In the genomic region with DNA sequence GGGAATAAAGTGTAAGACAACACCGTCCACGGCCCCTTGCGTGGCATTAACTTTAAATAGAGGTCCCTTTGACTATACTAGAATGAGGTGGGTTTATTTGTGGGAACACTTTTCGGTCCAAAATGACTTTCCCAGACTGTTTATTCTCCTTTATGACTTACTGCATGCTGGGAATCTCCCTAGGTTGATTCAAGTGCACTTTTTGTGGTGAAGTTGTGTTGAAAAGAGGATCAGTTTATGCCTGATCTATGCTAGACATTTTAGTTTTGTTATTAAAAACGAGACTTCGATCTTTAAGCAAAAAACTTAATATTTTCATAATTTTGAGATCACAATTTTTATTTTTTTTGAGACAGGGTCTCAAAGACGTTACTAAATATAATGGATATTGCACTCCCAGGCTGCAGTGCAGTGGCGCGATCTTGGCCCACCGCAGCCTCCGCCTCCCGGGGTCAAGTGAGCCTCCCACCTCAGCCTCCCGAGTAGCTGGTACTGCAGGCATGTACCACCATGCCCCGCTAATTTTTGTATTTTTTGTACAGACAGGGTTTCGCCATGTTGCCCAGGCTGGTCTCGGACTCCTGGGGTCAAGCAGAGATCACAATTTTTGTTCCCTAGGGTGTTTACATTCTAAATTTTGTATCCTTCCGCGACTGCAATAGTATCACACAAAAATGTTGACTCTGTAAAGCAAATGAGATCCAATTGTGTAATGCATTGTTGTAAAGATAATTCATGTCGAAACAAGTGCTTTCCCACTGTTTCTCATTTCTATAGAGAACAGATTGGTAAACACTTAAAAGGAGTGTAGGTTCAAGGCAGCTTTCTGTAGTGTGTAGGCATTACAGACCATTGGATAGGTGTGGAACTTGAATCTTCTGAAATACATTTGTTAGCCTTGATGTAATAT, we compare ENCODE assay signal across 8 cellular contexts. TPM values are rescaled to one million over a fixed set of nuclear protein-coding genes. Genes with fewer than 3 reads are reported as not detected.
DNase-seq lines count a peak whose midpoint lies in the region; ATAC-seq, FAIRE-seq and TF ChIP-seq lines count a peak whose summit lies in the region.

No MANE protein-coding gene starts in this region.

- POLR2A ChIA-PET in A549 (lab: Yijun Ruan, JAX) = interaction anchor here (2.0 kb wide), 1 partner anchor 30 kb away, joined by 13 read pairs; no protein-coding TSS in a partner anchor

- H4K20me1 ChIP-seq in astrocyte (ENCODE audit: insufficient read depth, low read length) = peaks cover 57% of the 10 kb centered on the region

- CTCF ChIA-PET in A549 (lab: Yijun Ruan, JAX) = no interaction called here

- no peaks in the 10 kb centered on the region for H3K9me3 Mint-ChIP-seq in astrocyte (ENCODE audit: unreplicated experiment)

- no peak overlapping the region for H2AFZ ChIP-seq in astrocyte (ENCODE audit: low read depth, low read length)

- ATAC-seq in A549 (no peak), lung (ENCODE audit: insufficient read depth, low FRiP score) (no peak), aorta (ENCODE audit: low FRiP score) (no peak), GM18858 (IDR thresholded peaks at IDR 0.05; ENCODE audit: unreplicated experiment) (no peak), GM21576 (IDR thresholded peaks at IDR 0.05; ENCODE audit: unreplicated experiment) (no peak)

- H3K36me3 Mint-ChIP-seq in astrocyte (ENCODE audit: low read depth, unreplicated experiment) = peaks cover 4% of the 10 kb centered on the region

- no peak for TF ChIP-seq RAD21 in A549 (conservative IDR thresholded peaks at IDR 0.05 in 1 of 2, IDR thresholded peaks at IDR 0.05 in 1 of 2)

- H3K9me3 ChIP-seq in A549 (no peaks in the 10 kb centered on the region), HUES64 (ENCODE audit: insufficient read depth, low read depth, low read length) (no peaks in the 10 kb centered on the region), astrocyte (ENCODE audit: insufficient read depth, low read depth, low read length) (no peaks in the 10 kb centered on the region), lung (ENCODE audit: control insufficient read depth in 2 of 2, insufficient read depth in 1 of 2, low read length in 1 of 2) (no peaks in the 10 kb centered on the region), aorta (ENCODE audit: control insufficient read depth, low read length) (no peaks in the 10 kb centered on the region)

- peak overlapping the region; percentile 92 for H3K4me3 Mint-ChIP-seq in astrocyte (ENCODE audit: unreplicated experiment)

- H3K27ac Mint-ChIP-seq in astrocyte (ENCODE audit: unreplicated experiment) = peak overlapping the region; percentile 94

- H3K79me2 ChIP-seq in astrocyte (ENCODE audit: insufficient read depth, low read length) = peaks cover 63% of the 10 kb centered on the region

- TF ChIP-seq EP300 in A549 (IDR thresholded peaks at IDR 0.05) = no peak

- peaks cover 9% of the 10 kb centered on the region; the same call in 1 of the 2 replicates for H3K36me3 ChIP-seq in HUES64 (ENCODE audit: insufficient read depth, low read length)
- H3K36me3 ChIP-seq in astrocyte (ENCODE audit: insufficient read depth, low read length) = peaks cover 14% of the 10 kb centered on the region
- H3K36me3 ChIP-seq in lung (ENCODE audit: control insufficient read depth in 2 of 2, insufficient read depth in 2 of 2, low read length in 2 of 2) = peaks cover 0 to 3% of the 10 kb centered on the region in 2 donors
- no peaks in the 10 kb centered on the region for H3K36me3 ChIP-seq in aorta (ENCODE audit: control insufficient read depth in 1 of 2, insufficient read depth in 2 of 2, low read length in 1 of 2)

- H3K4me1 Mint-ChIP-seq in astrocyte (ENCODE audit: low read depth, unreplicated experiment) = peaks cover 19% of the 10 kb centered on the region

- intact Hi-C loops in aorta (cut with DNase I) = loop anchor here in 1 of 2 donors (2.0 kb wide), 1 partner anchor 29 kb away; no protein-coding TSS in a partner anchor

- peak overlapping the region; percentile 93; the same call in 1 of the 2 replicates for H3K9ac ChIP-seq in HUES64 (ENCODE audit: low read depth, low read length)
- peak overlapping the region; percentile 95 for H3K9ac ChIP-seq in astrocyte (ENCODE audit: low read length)

- WGBS in A549 (ENCODE audit: missing lambda C conversion rate) = 63% methylated on average over 17 of the region's 19 CpGs
- 78% methylated on average over 17 of the region's 19 CpGs for WGBS in HUES64
- WGBS in lung, 2 donors = 43 to 44% methylated on average over 19 of the region's 19 CpGs
- WGBS in aorta, 2 donors = 40 to 44% methylated on average over 19 of the region's 19 CpGs

- DNase-seq in A549 (ENCODE audit: low read depth in 1 of 2, low spot score in 1 of 2) (no peak), astrocyte (ENCODE audit: low read depth) (no peak), lung (ENCODE audit: low spot score) (no peak), aorta (no peak), NK-92 (lab: John Stamatoyannopoulos, UW; ENCODE audit: unreplicated experiment) (no peak)

- H3K27me3 ChIP-seq in HUES64 (ENCODE audit: insufficient read depth, low read length) (no peaks in the 10 kb centered on the region), astrocyte (ENCODE audit: insufficient read depth, low read length) (no peaks in the 10 kb centered on the region), lung (ENCODE audit: control insufficient read depth, insufficient read depth) (no peaks in the 10 kb centered on the region), aorta (ENCODE audit: control insufficient read depth in 1 of 2, insufficient read depth in 2 of 2, low read length in 1 of 2) (no peaks in the 10 kb centered on the region)

- no peaks in the 10 kb centered on the region for H3K27me3 Mint-ChIP-seq in astrocyte (ENCODE audit: low read depth, unreplicated experiment)

- peak overlapping the region; percentile 99 for H3K4me2 ChIP-seq in A549
- H3K4me2 ChIP-seq in astrocyte (ENCODE audit: low read length) = peak overlapping the region; percentile 91

- TF ChIP-seq CTCF in A549 (IDR thresholded peaks at IDR 0.05) = no peak
- no peak for TF ChIP-seq CTCF in astrocyte (IDR thresholded peaks at IDR 0.05; ENCODE audit: insufficient read depth, low read depth, low read length)
- no peak for TF ChIP-seq CTCF in lung (IDR thresholded peaks at IDR 0.05; ENCODE audit: control extremely low read depth, extremely low read depth)

- TF ChIP-seq POLR2A in A549 (IDR thresholded peaks at IDR 0.05; ENCODE audit: low read length) = no peak

- H3K4me3 ChIP-seq in A549 (peak overlapping the region; percentile 100), HUES64 (ENCODE audit: low read length) (peak overlapping the region; percentile 86), astrocyte (ENCODE audit: insufficient read depth, low read depth, low read length) (peak overlapping the region; percentile 88), lung (peak overlapping the region; percentile 92), aorta (ENCODE audit: low read length in 2 of 2) (peak overlapping the region; percentile 95 to 97)

- FAIRE-seq in A549 (lab: Jason Lieb, UNC) = no peak
- no peak for FAIRE-seq in astrocyte (lab: Jason Lieb, UNC)

- H3K27ac ChIP-seq in A549 (peak overlapping the region; percentile 100), HUES64 (ENCODE audit: low read depth, low read length) (peak overlapping the region; percentile 99; the same call in 1 of the 2 replicates), astrocyte (ENCODE audit: low read depth, low read length) (peak overlapping the region; percentile 89), lung (ENCODE audit: low read depth in 1 of 2, low read length in 1 of 2) (peak overlapping the region; percentile 98 to 100), aorta (ENCODE audit: low read depth in 1 of 2, low read length in 2 of 2) (peak overlapping the region in 1 of 2 donors; percentile 83)

- H3K4me1 ChIP-seq in A549 (peaks cover 18% of the 10 kb centered on the region), HUES64 (ENCODE audit: insufficient read depth, low read length) (peaks cover 3% of the 10 kb centered on the region; the same call in 1 of the 2 replicates), astrocyte (ENCODE audit: insufficient read depth, low read length) (peaks cover 16% of the 10 kb centered on the region), lung (ENCODE audit: control insufficient read depth in 2 of 2, insufficient read depth in 2 of 2, low read length in 2 of 2) (peaks cover 6 to 8% of the 10 kb centered on the region in 2 donors), aorta (ENCODE audit: control insufficient read depth in 1 of 2, insufficient read depth in 2 of 2, low read length in 2 of 2) (peaks cover 0 to 5% of the 10 kb centered on the region in 2 donors)

TF ChIP-seq in A549, 52 proteins besides CTCF, POLR2A, EP300 and RAD21 (continues in another document):
- TF ChIP-seq FOSB (CRISPR knock-in tag; IDR thresholded peaks at IDR 0.05) (no peak), ZFP36 (IDR thresholded peaks at IDR 0.05; ENCODE audit: borderline replicate concordance, partially characterized antibody) (no peak), CBX2 (IDR thresholded peaks at IDR 0.05; ENCODE audit: borderline replicate concordance, low read depth) (no peak), RNF2 (IDR thresholded peaks at IDR 0.05; ENCODE audit: borderline replicate concordance, low read depth) (no peak), CHD2 (IDR thresholded peaks at IDR 0.05; ENCODE audit: low read length, partially characterized antibody) (no peak), NR3C1 (IDR thresholded peaks at IDR 0.05) (no peak), PHF8 (IDR thresholded peaks at IDR 0.05; ENCODE audit: borderline replicate concordance, low read depth) (no peak), MAFK (IDR thresholded peaks at IDR 0.05; ENCODE audit: partially characterized antibody) (no peak)

RNA-seq across cellular contexts. Expression of a gene that starts 1.6 kb away (rescaled TPM):
- 212 and 251 TPM in 2 replicates for polyA plus RNA-seq in A549 (2011; rRNA removed)
- 56.2 and 64.9 TPM in 2 replicates for polyA plus RNA-seq in A549 (2012; cell fraction: cytosol; rRNA removed)
- 19.1 and 31.5 TPM in 2 replicates for polyA plus RNA-seq in A549 (2012; cell fraction: nucleus; rRNA removed)
- polyA plus RNA-seq in A549 (2017; fragmentation: RNase III; extraction: RNeasy Plus Mini Kit Qiagen cat#74134 plus additional on column Dnase treatment) = 151 to 159 TPM (median 155 TPM) in 3 replicates
- 104 and 107 TPM in 2 replicates for polyA minus RNA-seq in A549 (2011; rRNA and poly(A)+ RNA removed)
- polyA plus RNA-seq in HUES64 (2013, experiment 1 of 2) = 160 TPM
- 179 TPM for polyA plus RNA-seq in HUES64 (2013, experiment 2 of 2)
- 346 and 366 TPM in 2 replicates for total RNA-seq in astrocyte
- 100 to 1,000 TPM; 225 to 231 TPM for total RNA-seq in lung
- polyA plus RNA-seq in lung = 100 to 1,000 TPM; 137 to 213 TPM
- total RNA-seq in aorta = 100 to 1,000 TPM; 203 to 211 TPM
- polyA plus RNA-seq in aorta = 100 to 1,000 TPM; 123 to 176 TPM

RNA-seq across cellular contexts. Expression of a gene that starts 52.7 kb away (rescaled TPM):
- polyA plus RNA-seq in A549 (2011; rRNA removed) (not detected in 2 replicates), A549 (2017; fragmentation: RNase III; extraction: RNeasy Plus Mini Kit Qiagen cat#74134 plus additional on column Dnase treatment) (not detected in 3 replicates), lung (under 1 TPM; 0.26 to 0.92 TPM), aorta (1 to 10 TPM; 8.5 to 9.5 TPM)
- polyA plus RNA-seq in A549 (2012; cell fraction: cytosol; rRNA removed) = 0.04 TPM in 1 of 2 replicates, not detected in the other
- polyA plus RNA-seq in A549 (2012; cell fraction: nucleus; rRNA removed) = not detected in 2 replicates
- polyA minus RNA-seq in A549 (2011; rRNA and poly(A)+ RNA removed) = not detected in 2 replicates
- polyA plus RNA-seq in HUES64 (2013, experiment 1 of 2) = not detected
- not detected for polyA plus RNA-seq in HUES64 (2013, experiment 2 of 2)
- total RNA-seq in astrocyte (not detected in 2 replicates), lung (10 to 100 TPM in 1 of 2 donors, not detected in 1; 11.7 TPM), aorta (1 to 10 TPM; 5.0 to 5.2 TPM)
